7 cellular contexts compared by ENCODE assay signal in the genomic region with DNA sequence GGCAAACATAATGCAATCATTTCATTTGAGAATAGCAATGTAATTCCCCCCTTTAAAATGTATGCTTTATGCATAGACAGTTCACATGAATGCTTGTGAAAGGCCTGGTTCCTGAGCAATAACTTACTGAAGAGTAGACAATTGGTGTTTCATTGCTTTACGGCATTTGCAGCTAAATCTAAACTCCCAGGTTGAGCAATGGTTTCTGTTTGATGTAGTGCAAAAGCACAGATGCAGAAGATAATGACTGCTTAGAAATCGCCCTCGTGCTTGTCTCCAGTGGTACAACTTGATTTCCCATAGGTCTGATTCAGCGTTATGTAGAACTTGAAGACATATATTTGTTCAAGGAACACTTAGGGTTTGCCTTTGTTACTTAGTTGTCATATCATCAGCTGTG.
"Had no signal": no experiment of that assay in that cellular context is flagged by ENCODE, and none has a peak within 500 bp of the region (broad histone marks: within the 10 kb centered on the region; RNA-seq: fewer than 3 reads in every experiment).

No MANE protein-coding gene starts in this region.

- H3K9ac ChIP-seq: GM23248 had no signal

- H2AFZ ChIP-seq: GM23248 had no signal

- H3K9me3 ChIP-seq: HAP-1 had no signal

- DNase-seq: GM23248, GOT3, H7, HFFc6 had no signal

- H3K36me3 ChIP-seq: HAP-1 had no signal

- H3K27ac ChIP-seq: GM23248, HL-60 had no signal

- ATAC-seq: HCT116 had no signal

- H3K4me1 ChIP-seq: HAP-1 had no signal

- H3K4me3 ChIP-seq: GM23248, HAP-1 had no signal
